8 cellular contexts compared by ENCODE assay signal in genomic region chr9:19049872-19050636, GRCh38. TPM values are rescaled to one million over a fixed set of nuclear protein-coding genes. Genes with fewer than 3 reads are reported as not detected.
DNase-seq lines count a peak whose midpoint lies in the region; ATAC-seq and TF ChIP-seq lines count a peak whose summit lies in the region.

No MANE protein-coding gene starts in this region.

- H3K27me3 Mint-ChIP-seq in activated T-helper 2 cell treated with anti-CD3 and anti-CD28 coated beads, Interferon-gamma antibody, Interleukin-2, Interleukin-4, amounts not matched to agents 10 μg/mL and 5 μg/mL and 100 μg/mL, durations not matched to agents 14 hours and 24 hours and 36 hours (ENCODE audit: low read depth) = no peaks in the 10 kb centered on the region
- peaks cover 2% of the 10 kb centered on the region for H3K27me3 Mint-ChIP-seq in glutamatergic neuron (ENCODE audit: unreplicated experiment)

- WGBS in trophoblast cell (ENCODE audit: extremely low coverage, insufficient coverage, insufficient read length) = no CpG with 5 or more reads among the region's 36 CpGs

- no peak overlapping the region for H2BK120ac ChIP-seq in trophoblast cell (ENCODE audit: insufficient read depth, low read length, poor library complexity)

- H4K12ac ChIP-seq in trophoblast cell (ENCODE audit: low read depth, low read length) = peak overlapping the region; percentile 90

- H2BK5ac ChIP-seq in trophoblast cell (ENCODE audit: low read depth, low read length, poor library complexity) = peak overlapping the region; percentile 86

- no peak overlapping the region for H3K23ac ChIP-seq in trophoblast cell (ENCODE audit: low read length)

- H3K14ac ChIP-seq in trophoblast cell (ENCODE audit: low read length) = peak overlapping the region; percentile 97

- no peaks in the 10 kb centered on the region for H3K9me3 Mint-ChIP-seq in activated T-helper 2 cell treated with anti-CD3 and anti-CD28 coated beads, Interferon-gamma antibody, Interleukin-2, Interleukin-4, amounts not matched to agents 10 μg/mL and 5 μg/mL and 100 μg/mL, durations not matched to agents 14 hours and 24 hours and 36 hours
- peaks cover 4% of the 10 kb centered on the region for H3K9me3 Mint-ChIP-seq in glutamatergic neuron (ENCODE audit: unreplicated experiment)

- peak overlapping the region; percentile 93 for H4K91ac ChIP-seq in trophoblast cell (ENCODE audit: low read depth, low read length)

- H2BK12ac ChIP-seq in trophoblast cell (ENCODE audit: low read length) = no peak overlapping the region

- H3K9ac ChIP-seq in HUES48 (ENCODE audit: low read depth, low read length) (peak overlapping the region; percentile 86), trophoblast cell (ENCODE audit: low read length) (peak overlapping the region; percentile 74)

- peak overlapping the region; percentile 95 for H3K27ac Mint-ChIP-seq in activated T-helper 2 cell treated with anti-CD3 and anti-CD28 coated beads, Interferon-gamma antibody, Interleukin-2, Interleukin-4, amounts not matched to agents 10 μg/mL and 5 μg/mL and 100 μg/mL, durations not matched to agents 14 hours and 24 hours and 36 hours
- H3K27ac Mint-ChIP-seq in glutamatergic neuron (ENCODE audit: unreplicated experiment) = peak overlapping the region; percentile 96

- H3K4me2 ChIP-seq in trophoblast cell (ENCODE audit: low read length) = peak overlapping the region; percentile 95

- H3K4me3 ChIP-seq in HUES48 (ENCODE audit: low read depth, low read length) = peak overlapping the region; percentile 76
- peak overlapping the region; percentile 85 for H3K4me3 ChIP-seq in trophoblast cell (ENCODE audit: low read depth, low read length)

- peak overlapping the region; percentile 95 for H3K18ac ChIP-seq in trophoblast cell (ENCODE audit: low read length)

- ATAC-seq in HG02884 (IDR thresholded peaks at IDR 0.05; ENCODE audit: unreplicated experiment) = no peak
- ATAC-seq in HG02759 (IDR thresholded peaks at IDR 0.05; ENCODE audit: unreplicated experiment) = no peak

- peaks cover 39% of the 10 kb centered on the region for H3K4me1 Mint-ChIP-seq in activated T-helper 2 cell treated with anti-CD3 and anti-CD28 coated beads, Interferon-gamma antibody, Interleukin-2, Interleukin-4, amounts not matched to agents 10 μg/mL and 5 μg/mL and 100 μg/mL, durations not matched to agents 14 hours and 24 hours and 36 hours (ENCODE audit: low read depth)
- peaks cover 8% of the 10 kb centered on the region for H3K4me1 Mint-ChIP-seq in glutamatergic neuron (ENCODE audit: low read depth, unreplicated experiment)

- H3K4me1 ChIP-seq in HUES48 (ENCODE audit: control insufficient read depth, insufficient read depth, low read length) (peaks cover 20% of the 10 kb centered on the region), trophoblast cell (ENCODE audit: control insufficient read depth in 1 of 2, insufficient read depth in 2 of 2, low read length in 2 of 2) (peaks cover 5 to 13% of the 10 kb centered on the region in 2 experiments)

- H4K8ac ChIP-seq in trophoblast cell (ENCODE audit: low read depth, low read length) = peak overlapping the region; percentile 96

- peak overlapping the region; percentile 91 for H2AFZ ChIP-seq in trophoblast cell (ENCODE audit: insufficient read depth, low read length, poor library complexity)

- intact Hi-C loops in activated T-helper 2 cell treated with anti-CD3 and anti-CD28 coated beads, Interferon-gamma antibody, Interleukin-2, Interleukin-4, amounts not matched to agents 10 μg/mL and 5 μg/mL and 100 μg/mL, durations not matched to agents 14 hours and 24 hours and 36 hours (cut with micrococcal nuclease) = loop anchor here (1.0 to 2.0 kb wide), 8 partner anchors 52 to 407 kb away; partner anchors contain the start of genes DENND4C, HAUS6, PLIN2 and RPS6

- H2AK5ac ChIP-seq in trophoblast cell (ENCODE audit: low read length) = peak overlapping the region; percentile 57

- H3K27me3 ChIP-seq in HUES48 (ENCODE audit: control insufficient read depth, insufficient read depth, low read length) = no peaks in the 10 kb centered on the region
- H3K27me3 ChIP-seq in trophoblast cell (ENCODE audit: insufficient read depth, low read length) = no peaks in the 10 kb centered on the region

- H3K9me3 ChIP-seq in HUES48 (ENCODE audit: control insufficient read depth, insufficient read depth, low read length) (no peaks in the 10 kb centered on the region), trophoblast cell (ENCODE audit: insufficient read depth, low read depth, low read length) (no peaks in the 10 kb centered on the region)

- no peak for TF ChIP-seq CTCF in glutamatergic neuron (IDR thresholded peaks at IDR 0.05; ENCODE audit: partially characterized antibody, unreplicated experiment)

- H3K27ac ChIP-seq in HUES48 (ENCODE audit: low read depth, low read length) (peak overlapping the region; percentile 98), trophoblast cell (ENCODE audit: low read depth, low read length) (peak overlapping the region; percentile 79)

- H3K36me3 Mint-ChIP-seq in activated T-helper 2 cell treated with anti-CD3 and anti-CD28 coated beads, Interferon-gamma antibody, Interleukin-2, Interleukin-4, amounts not matched to agents 10 μg/mL and 5 μg/mL and 100 μg/mL, durations not matched to agents 14 hours and 24 hours and 36 hours (ENCODE audit: low read depth) = peaks cover 37% of the 10 kb centered on the region
- H3K36me3 Mint-ChIP-seq in glutamatergic neuron (ENCODE audit: unreplicated experiment) = no peaks in the 10 kb centered on the region

- peaks cover 10% of the 10 kb centered on the region for H3K79me1 ChIP-seq in trophoblast cell (ENCODE audit: low read length)

- peaks cover 13% of the 10 kb centered on the region for H3K79me2 ChIP-seq in trophoblast cell (ENCODE audit: control insufficient read depth, insufficient read depth, low read length, poor library complexity)

- DNase-seq in D341Med (ENCODE audit: low spot score) (peak; percentile 34), glutamatergic neuron (no peak), trophoblast cell (peak; percentile 5 to 31)
- DNase-seq in activated T-helper 2 cell treated with anti-CD3 and anti-CD28 coated beads, Interferon-gamma antibody, Interleukin-2, Interleukin-4, amounts not matched to agents 10 μg/mL and 5 μg/mL and 100 μg/mL, durations not matched to agents 14 hours and 24 hours and 36 hours (ENCODE audit: low spot score) = no peak
- no peak for DNase-seq in activated CD4-positive, alpha-beta T cell treated with anti-CD3 and anti-CD28 coated beads for 48 hours

- H3K4me3 Mint-ChIP-seq in activated T-helper 2 cell treated with anti-CD3 and anti-CD28 coated beads, Interferon-gamma antibody, Interleukin-2, Interleukin-4, amounts not matched to agents 10 μg/mL and 5 μg/mL and 100 μg/mL, durations not matched to agents 14 hours and 24 hours and 36 hours (ENCODE audit: low read depth) = peak overlapping the region; percentile 96
- H3K4me3 Mint-ChIP-seq in glutamatergic neuron (ENCODE audit: unreplicated experiment) = peak overlapping the region; percentile 97

- H3K4ac ChIP-seq in trophoblast cell (ENCODE audit: low read depth, low read length) = peak overlapping the region; percentile 75

- H3K36me3 ChIP-seq in HUES48 (ENCODE audit: control insufficient read depth, insufficient read depth, low read length) = no peaks in the 10 kb centered on the region
- H3K36me3 ChIP-seq in trophoblast cell (ENCODE audit: control insufficient read depth in 1 of 2, insufficient read depth in 2 of 2, low read length in 2 of 2) = peaks cover 0 to 2% of the 10 kb centered on the region in 2 experiments

RNA-seq across cellular contexts. Expression of gene RRAGA, which starts 0.8 kb away (rescaled TPM):
- 60.8 and 64.6 TPM in 2 replicates for total RNA-seq in activated T-helper 2 cell treated with anti-CD3 and anti-CD28 coated beads, Interferon-gamma antibody, Interleukin-2, Interleukin-4, amounts not matched to agents 10 μg/mL and 5 μg/mL and 100 μg/mL, durations not matched to agents 14 hours and 24 hours and 36 hours
- 71.8 TPM for total RNA-seq in glutamatergic neuron (ENCODE audit: unreplicated experiment)
- 57.3 and 57.5 TPM in 2 replicates for polyA plus RNA-seq in trophoblast cell (2013)

RNA-seq across cellular contexts. Expression of gene SAXO1, which starts 17.0 kb away (rescaled TPM):
- not detected in 2 replicates for total RNA-seq in activated T-helper 2 cell treated with anti-CD3 and anti-CD28 coated beads, Interferon-gamma antibody, Interleukin-2, Interleukin-4, amounts not matched to agents 10 μg/mL and 5 μg/mL and 100 μg/mL, durations not matched to agents 14 hours and 24 hours and 36 hours
- total RNA-seq in glutamatergic neuron (ENCODE audit: unreplicated experiment) = 0.37 TPM
- 0.05 and 0.10 TPM in 2 replicates for polyA plus RNA-seq in trophoblast cell (2013)

RNA-seq across cellular contexts. Expression of gene HAUS6, which starts 52.6 kb away (rescaled TPM):
- 28.3 and 31.6 TPM in 2 replicates for total RNA-seq in activated T-helper 2 cell treated with anti-CD3 and anti-CD28 coated beads, Interferon-gamma antibody, Interleukin-2, Interleukin-4, amounts not matched to agents 10 μg/mL and 5 μg/mL and 100 μg/mL, durations not matched to agents 14 hours and 24 hours and 36 hours
- 18.3 TPM for total RNA-seq in glutamatergic neuron (ENCODE audit: unreplicated experiment)
- polyA plus RNA-seq in trophoblast cell (2013) = 12.9 and 13.2 TPM in 2 replicates

Comparison
In these comparisons a context has a peak if more than half of its experiments do, and no peak if none do; other contexts are left out.
1. DNase-seq: peak in D341Med (single experiment) and trophoblast cell (2 of 2); none in activated T-helper 2 cell treated with anti-CD3 and anti-CD28 coated beads, Interferon-gamma antibody, Interleukin-2, Interleukin-4, amounts not matched to agents 10 μg/mL and 5 μg/mL and 100 μg/mL, durations not matched to agents 14 hours and 24 hours and 36 hours (single experiment), glutamatergic neuron (single experiment) and activated CD4-positive, alpha-beta T cell treated with anti-CD3 and anti-CD28 coated beads for 48 hours (single experiment).